ENCODE assay signal across 17 cellular contexts in genomic region chr1:53286950-53287349, GRCh38. TPM values are rescaled to one million over a fixed set of nuclear protein-coding genes. Genes with fewer than 3 reads are reported as not detected.
DNase-seq lines count a peak whose midpoint lies in the region; ATAC-seq and TF ChIP-seq lines count a peak whose summit lies in the region.
"Had no signal": no experiment of that assay in that cellular context is flagged by ENCODE, and none has a peak within 500 bp of the region (broad histone marks: within the 10 kb centered on the region; RNA-seq: fewer than 3 reads in every experiment).

No MANE protein-coding gene starts in this region.

- DNase-seq in SK-N-SH (peak; percentile 70), NCI-H1105 treated with DMSO at 0.1 percent for 48 hours (lab: John Stamatoyannopoulos, UW) (peak; percentile 82), WERI-Rb-1 (no peak), neural crest cell (ENCODE audit: low read depth, low spot score) (no peak), endothelial cell (ENCODE audit: low spot score) (no peak)
- DNase-seq: adrenal gland; CD8-positive, alpha-beta T cell; MG63; stimulated activated CD4-positive, alpha-beta T cell treated with anti-CD3 and anti-CD28 coated beads, Interleukin-4, amount 100 ng/mL, for 1 hour; T1000 had no signal

- no peak for ATAC-seq in SK-N-SH treated with all-trans-retinoic acid at 6 μM for 48 hours
- no peak for ATAC-seq in GM21786 (IDR thresholded peaks at IDR 0.05; ENCODE audit: unreplicated experiment)
- no peak for ATAC-seq in HG02852 (IDR thresholded peaks at IDR 0.05; ENCODE audit: unreplicated experiment)
- ATAC-seq: activated CD4-positive, CD25-positive, alpha-beta regulatory T cell treated with anti-CD3 and anti-CD28 coated beads, Interleukin-2, amount 50 U/mL, for 24 hours; CD8-positive, alpha-beta T cell had no signal

- H3K9me2 ChIP-seq in SK-N-SH, result no peaks in the 10 kb centered on the region

- H3F3A ChIP-seq in SK-N-SH (replicated peaks; ENCODE audit: insufficient read depth), result no peaks in the 10 kb centered on the region

- 72% methylated on average over 2 of the region's 4 CpGs for WGBS in SK-N-SH (ENCODE audit: low lambda C conversion rate)

- no peaks in the 10 kb centered on the region for H3K79me2 ChIP-seq in SK-N-SH (ENCODE audit: insufficient read depth)

- H3K27ac ChIP-seq in SK-N-SH (ENCODE audit: low read depth in 2 of 2, low read length in 1 of 2) (peak overlapping the region in 1 of 2 experiments; percentile 47; a peak in 2 of 4 replicates), WERI-Rb-1 (peak overlapping the region; percentile 99)
- H3K27ac ChIP-seq: adrenal gland, esophagus muscularis mucosa, skin epidermis, vagina had no signal

- POLR2A ChIA-PET in SK-N-SH (lab: Yijun Ruan, JAX), result interaction anchor here (0.8 kb wide), 1 partner anchor 30 kb away, joined by 3 read pairs; no protein-coding TSS in a partner anchor

- no peak overlapping the region for H3K4me2 ChIP-seq in SK-N-SH

- H3K4me1 Mint-ChIP-seq in neural crest cell (peaks cover 35% of the 10 kb centered on the region), endothelial cell (ENCODE audit: unreplicated experiment) (no peaks in the 10 kb centered on the region)

- TF ChIP-seq EP300 in SK-N-SH (IDR thresholded peaks at IDR 0.05; ENCODE audit: borderline replicate concordance in 1 of 2, low read depth in 1 of 2, low read length in 1 of 2), result no peak

- H3K9me3 ChIP-seq in SK-N-SH (no peaks in the 10 kb centered on the region), WERI-Rb-1 (ENCODE audit: severe bottlenecking) (no peaks in the 10 kb centered on the region)
- H3K9me3 ChIP-seq: adrenal gland, esophagus muscularis mucosa, MG63, vagina had no signal

- H3K27me3 Mint-ChIP-seq in neural crest cell (ENCODE audit: low read depth), result peaks cover 3% of the 10 kb centered on the region
- peaks cover 4% of the 10 kb centered on the region for H3K27me3 Mint-ChIP-seq in endothelial cell (ENCODE audit: unreplicated experiment)

- H3K9me3 Mint-ChIP-seq in neural crest cell (no peaks in the 10 kb centered on the region), endothelial cell (ENCODE audit: unreplicated experiment) (no peaks in the 10 kb centered on the region)
- H3K9me3 Mint-ChIP-seq: CD8-positive, alpha-beta T cell had no signal

- no peak overlapping the region for H2AFZ ChIP-seq in SK-N-SH (ENCODE audit: low read depth)

- H3K36me3 Mint-ChIP-seq in neural crest cell (ENCODE audit: low read depth) (peaks cover 19% of the 10 kb centered on the region), endothelial cell (ENCODE audit: low read depth, unreplicated experiment) (no peaks in the 10 kb centered on the region)

- H3K36me3 ChIP-seq in SK-N-SH (replicated peaks in 1 of 2; ENCODE audit: control insufficient read depth in 1 of 2, insufficient read depth in 2 of 2, low read length in 1 of 2) (peaks cover 0 to 13% of the 10 kb centered on the region in 2 experiments), WERI-Rb-1 (peaks cover 77% of the 10 kb centered on the region)
- H3K36me3 ChIP-seq: adrenal gland, esophagus muscularis mucosa, vagina had no signal

- no peaks in the 10 kb centered on the region for H4K20me1 ChIP-seq in SK-N-SH (ENCODE audit: insufficient read depth)

- H3K27me3 ChIP-seq in SK-N-SH (ENCODE audit: insufficient read depth) (no peaks in the 10 kb centered on the region), WERI-Rb-1 (ENCODE audit: insufficient read depth, low read depth, severe bottlenecking) (no peaks in the 10 kb centered on the region)
- H3K27me3 ChIP-seq: adrenal gland, esophagus muscularis mucosa, MG63, vagina had no signal

- peak overlapping the region; percentile 71 for H3K27ac Mint-ChIP-seq in neural crest cell (ENCODE audit: unreplicated experiment)
- H3K27ac Mint-ChIP-seq in endothelial cell (ENCODE audit: unreplicated experiment), result no peak overlapping the region
- H3K27ac Mint-ChIP-seq: CD8-positive, alpha-beta T cell had no signal

- CTCF ChIA-PET in SK-N-SH (lab: Yijun Ruan, JAX), result interaction anchor here (7.6 to 9.4 kb wide), 2 partner anchors 8 to 107 kb away, joined by 81 to 82 read pairs; no protein-coding TSS in a partner anchor

- no peak overlapping the region for H3K9ac ChIP-seq in SK-N-SH

- H3K4me3 Mint-ChIP-seq in neural crest cell (peak overlapping the region; percentile 34), endothelial cell (ENCODE audit: unreplicated experiment) (no peak overlapping the region)
- H3K4me3 Mint-ChIP-seq: CD8-positive, alpha-beta T cell had no signal

- TF ChIP-seq RAD21 in SK-N-SH (IDR thresholded peaks at IDR 0.05; ENCODE audit: low read length), result no peak

- H3K4me3 ChIP-seq in SK-N-SH (ENCODE audit: low read depth in 2 of 2, low read length in 1 of 2) (no peak overlapping the region), WERI-Rb-1 (ENCODE audit: low read depth, low read length) (no peak overlapping the region)
- H3K4me3 ChIP-seq: adrenal gland, esophagus muscularis mucosa, MG63, skin epidermis, vagina had no signal

- TF ChIP-seq CTCF in SK-N-SH (IDR thresholded peaks at IDR 0.05) (no peak), WERI-Rb-1 (IDR thresholded peaks at IDR 0.05; ENCODE audit: low read depth, low read length) (no peak), neural crest cell (conservative IDR thresholded peaks at IDR 0.05) (no peak), endothelial cell (IDR thresholded peaks at IDR 0.05; ENCODE audit: unreplicated experiment) (no peak)

- H3K4me1 ChIP-seq in SK-N-SH (ENCODE audit: control insufficient read depth in 1 of 2, insufficient read depth in 2 of 2, low read depth in 1 of 2, low read length in 1 of 2), result peaks cover 0 to 18% of the 10 kb centered on the region in 2 experiments; a peak in 1 of 4 replicates
- H3K4me1 ChIP-seq: adrenal gland, esophagus muscularis mucosa, vagina had no signal

TF ChIP-seq in SK-N-SH, 30 proteins besides CTCF, POLR2A, EP300 and RAD21 (continues in another document):
- TF ChIP-seq FOXM1 (IDR thresholded peaks at IDR 0.05; ENCODE audit: low read depth) (no peak), TAF1 (IDR thresholded peaks at IDR 0.05; ENCODE audit: borderline replicate concordance, low read depth, low read length) (no peak), YY1 (IDR thresholded peaks at IDR 0.05; ENCODE audit: low read depth) (no peak), IRF3 (IDR thresholded peaks at IDR 0.05; ENCODE audit: low read depth, low read length) (no peak), USF2 (IDR thresholded peaks at IDR 0.05; ENCODE audit: borderline replicate concordance, low read depth, low read length) (no peak), MEF2A (IDR thresholded peaks at IDR 0.05; ENCODE audit: borderline replicate concordance, low read depth) (no peak), EZH2phosphoT487 (IDR thresholded peaks at IDR 0.05; ENCODE audit: borderline replicate concordance, low read depth) (no peak)

TF ChIP-seq in SK-N-SH treated with all-trans-retinoic acid at 6 μM for 48 hours, 23 proteins besides CTCF, POLR2A, EP300 and RAD21:
- TF ChIP-seq ESRRG (CRISPR knock-in tag; IDR thresholded peaks at IDR 0.05) (no peak), TOX (CRISPR knock-in tag; IDR thresholded peaks at IDR 0.05; ENCODE audit: borderline replicate concordance) (no peak), PATZ1 (CRISPR knock-in tag; IDR thresholded peaks at IDR 0.05; ENCODE audit: borderline replicate concordance) (no peak), ZNF565 (CRISPR knock-in tag; conservative IDR thresholded peaks at IDR 0.05; ENCODE audit: low read depth) (no peak), ARNTL (CRISPR knock-in tag; IDR thresholded peaks at IDR 0.05; ENCODE audit: borderline replicate concordance, low read depth) (no peak), ZFP30 (CRISPR knock-in tag; IDR thresholded peaks at IDR 0.05) (no peak), ISL1 (CRISPR knock-in tag; IDR thresholded peaks at IDR 0.05) (no peak)

RNA-seq across cellular contexts. Expression of gene LRP8, which starts 40.9 kb away (rescaled TPM):
- polyA plus RNA-seq in SK-N-SH (2012; rRNA removed), result 19.9 and 24.9 TPM in 2 replicates
- 9.2 and 17.3 TPM in 2 replicates for polyA plus RNA-seq in SK-N-SH (2012; cell fraction: cytosol; rRNA removed)
- polyA plus RNA-seq in SK-N-SH (2012; cell fraction: nucleus; rRNA removed), result 55.4 and 62.4 TPM in 2 replicates
- total RNA-seq in neural crest cell (49.7 and 59.5 TPM in 2 replicates), endothelial cell (ENCODE audit: unreplicated experiment) (15.8 TPM)

RNA-seq across cellular contexts. Expression of gene MAGOH, which starts 48.6 kb away (rescaled TPM):
- polyA plus RNA-seq in SK-N-SH (2012; rRNA removed), result 26.5 and 31.1 TPM in 2 replicates
- polyA plus RNA-seq in SK-N-SH (2012; cell fraction: cytosol; rRNA removed), result 48.1 and 71.8 TPM in 2 replicates
- polyA plus RNA-seq in SK-N-SH (2012; cell fraction: nucleus; rRNA removed), result 2.6 and 5.8 TPM in 2 replicates
- total RNA-seq in neural crest cell (76.6 and 78.9 TPM in 2 replicates), endothelial cell (ENCODE audit: unreplicated experiment) (57.3 TPM)

Comparison
In these comparisons a context has a peak if more than half of its experiments do, and no peak if none do; other contexts are left out.
1. DNase-seq: peak in SK-N-SH (single experiment) and NCI-H1105 treated with DMSO at 0.1 percent for 48 hours (single experiment); none in WERI-Rb-1 (single experiment), neural crest cell (single experiment) and endothelial cell (single experiment).